Comparison of ENCODE assay signal across 8 cellular contexts in the genomic region with DNA sequence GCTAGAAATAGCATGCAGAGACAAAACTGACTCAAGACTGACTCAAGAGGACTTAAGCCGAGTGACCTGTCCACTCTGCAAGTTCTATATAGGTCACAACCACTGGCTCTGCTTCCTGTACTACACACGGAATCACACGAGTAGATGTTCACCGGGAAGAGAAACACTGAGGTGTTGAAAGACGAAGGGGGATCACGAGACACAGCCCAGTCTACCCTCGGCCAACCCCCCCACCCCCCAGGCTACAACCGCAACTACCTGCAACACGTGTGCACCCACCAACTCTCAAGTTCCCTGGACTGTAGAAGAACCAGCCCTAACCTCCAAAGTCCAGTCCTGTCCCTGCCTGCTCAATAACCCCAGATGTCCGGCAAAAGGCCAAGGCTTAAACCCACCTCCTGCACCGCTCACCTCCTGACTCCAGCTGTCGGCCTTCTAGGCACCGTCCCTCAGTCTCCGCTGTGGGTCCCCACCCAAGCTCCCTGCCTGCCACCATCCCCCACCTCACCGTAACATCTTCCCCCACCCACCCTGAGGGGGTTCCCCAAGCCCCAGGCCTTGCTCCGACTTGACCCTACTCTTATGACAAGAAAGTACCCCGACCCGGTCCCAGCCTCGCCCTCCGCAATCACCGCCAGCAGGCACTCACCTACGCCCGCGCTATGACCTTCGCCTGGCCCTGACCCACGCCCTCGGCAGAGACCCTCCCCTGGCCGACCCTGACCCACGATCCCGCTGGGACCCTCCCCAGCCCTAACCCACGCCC. TPM values are rescaled to one million over a fixed set of nuclear protein-coding genes. Genes with fewer than 3 reads are reported as not detected.
A peak's percentile ranks its signal among the peaks of the same experiment; 100 is the strongest.
DNase-seq lines count a peak whose midpoint lies in the region; ATAC-seq and TF ChIP-seq lines count a peak whose summit lies in the region.

No MANE protein-coding gene starts in this region.

- DNase-seq in activated CD4-positive, alpha-beta T cell treated with anti-CD3 and anti-CD28 coated beads for 48 hours: peak; percentile 14
- DNase-seq in activated CD4-positive, alpha-beta T cell treated with anti-CD3 and anti-CD28 coated beads, Interleukin-2, amount 50 U/mL, for 1 hour: no peak
- DNase-seq in HT-29 (ENCODE audit: low spot score) (peak; percentile 30), right atrium auricular region (ENCODE audit: low spot score) (no peak), skeletal muscle cell (ENCODE audit: low read depth) (peak; percentile 6), superior temporal gyrus (ENCODE audit: extremely low spot score) (no peak)
- DNase-seq in activated naive CD4-positive, alpha-beta T cell treated with anti-CD3 and anti-CD28 coated beads, Interleukin-2, amount 50 U/mL, for 72 hours (ENCODE audit: low spot score in 2 of 2): no peak

- peaks cover 0 to 48% of the 10 kb centered on the region in 2 donors for H3K4me1 ChIP-seq in right atrium auricular region

- no peaks in the 10 kb centered on the region for H3K27me3 ChIP-seq in right atrium auricular region

- H3K27ac ChIP-seq in right atrium auricular region: peak overlapping the region; percentile 90 to 92

- H3K9me3 Mint-ChIP-seq in activated naive CD4-positive, alpha-beta T cell treated with anti-CD3 and anti-CD28 coated beads, Interleukin-2, amount 50 U/mL, for 72 hours: no peaks in the 10 kb centered on the region

- H3K27ac Mint-ChIP-seq in activated naive CD4-positive, alpha-beta T cell treated with anti-CD3 and anti-CD28 coated beads, Interleukin-2, amount 50 U/mL, for 72 hours: peak overlapping the region; percentile 91 to 96

- ATAC-seq in activated naive CD4-positive, alpha-beta T cell treated with anti-CD3 and anti-CD28 coated beads, Interleukin-2, amount 50 U/mL, for 72 hours: peak in 1 of 2 donors; percentile 2
- no peak for ATAC-seq in GM18868 (IDR thresholded peaks at IDR 0.05; ENCODE audit: unreplicated experiment)

- H3K36me3 Mint-ChIP-seq in activated naive CD4-positive, alpha-beta T cell treated with anti-CD3 and anti-CD28 coated beads, Interleukin-2, amount 50 U/mL, for 72 hours: peaks cover 16 to 17% of the 10 kb centered on the region in 2 donors

- TF ChIP-seq CTCF in right atrium auricular region (IDR thresholded peaks at IDR 0.05): no peak

- H3K9me3 ChIP-seq in right atrium auricular region: no peaks in the 10 kb centered on the region

- peak overlapping the region; percentile 96 to 100 for H3K4me3 ChIP-seq in right atrium auricular region
- H3K4me3 ChIP-seq in skeletal muscle cell (ENCODE audit: low read depth, low read length): peak overlapping the region; percentile 72

- no peaks in the 10 kb centered on the region for H3K36me3 ChIP-seq in right atrium auricular region

RNA-seq across cellular contexts. Expression of a gene that starts 0.7 kb away (rescaled TPM):
- 278 and 308 TPM in 2 replicates for total RNA-seq in HT-29 (2014; rRNA removed; shearing (Covaris generic))
- 100 to 1,000 TPM; 124 to 171 TPM for total RNA-seq in activated naive CD4-positive, alpha-beta T cell treated with anti-CD3 and anti-CD28 coated beads, Interleukin-2, amount 50 U/mL, for 72 hours
- 10 to 100 TPM; 27.8 to 52.2 TPM for total RNA-seq in right atrium auricular region

RNA-seq across cellular contexts. Expression of a gene that starts 0.9 kb away (rescaled TPM):
- total RNA-seq in HT-29 (2014; rRNA removed; shearing (Covaris generic)): 13.7 and 33.0 TPM in 2 replicates
- 10 to 100 TPM; 12.1 to 13.9 TPM for total RNA-seq in activated naive CD4-positive, alpha-beta T cell treated with anti-CD3 and anti-CD28 coated beads, Interleukin-2, amount 50 U/mL, for 72 hours
- 10 to 100 TPM; 20.2 to 24.0 TPM for total RNA-seq in right atrium auricular region

RNA-seq across cellular contexts. Expression of a gene that starts 42.0 kb away (rescaled TPM):
- 46.7 and 50.5 TPM in 2 replicates for total RNA-seq in HT-29 (2014; rRNA removed; shearing (Covaris generic))
- 1 to 10 TPM; 7.8 to 7.9 TPM for total RNA-seq in activated naive CD4-positive, alpha-beta T cell treated with anti-CD3 and anti-CD28 coated beads, Interleukin-2, amount 50 U/mL, for 72 hours
- 1 to 10 TPM; 3.1 to 4.8 TPM for total RNA-seq in right atrium auricular region

RNA-seq across cellular contexts. Expression of a gene that starts 55.5 kb away (rescaled TPM):
- 39.7 and 53.5 TPM in 2 replicates for total RNA-seq in HT-29 (2014; rRNA removed; shearing (Covaris generic))
- total RNA-seq in activated naive CD4-positive, alpha-beta T cell treated with anti-CD3 and anti-CD28 coated beads, Interleukin-2, amount 50 U/mL, for 72 hours: 10 to 100 TPM in 1 of 2 donors, 1 to 10 TPM in 1; 8.5 to 23.3 TPM
- 10 to 100 TPM in 1 of 2 donors, 1 to 10 TPM in 1; 8.9 to 10.2 TPM for total RNA-seq in right atrium auricular region

Comparison
In these comparisons a context has a peak if more than half of its experiments do, and no peak if none do; other contexts are left out.
1. DNase-seq: peak in activated CD4-positive, alpha-beta T cell treated with anti-CD3 and anti-CD28 coated beads for 48 hours (single experiment), HT-29 (single experiment) and skeletal muscle cell (single experiment); none in activated CD4-positive, alpha-beta T cell treated with anti-CD3 and anti-CD28 coated beads, Interleukin-2, amount 50 U/mL, for 1 hour (single experiment), activated naive CD4-positive, alpha-beta T cell treated with anti-CD3 and anti-CD28 coated beads, Interleukin-2, amount 50 U/mL, for 72 hours (0 of 2), right atrium auricular region (single experiment) and superior temporal gyrus (single experiment).